25 cellular contexts compared by ENCODE assay signal in the genomic region with DNA sequence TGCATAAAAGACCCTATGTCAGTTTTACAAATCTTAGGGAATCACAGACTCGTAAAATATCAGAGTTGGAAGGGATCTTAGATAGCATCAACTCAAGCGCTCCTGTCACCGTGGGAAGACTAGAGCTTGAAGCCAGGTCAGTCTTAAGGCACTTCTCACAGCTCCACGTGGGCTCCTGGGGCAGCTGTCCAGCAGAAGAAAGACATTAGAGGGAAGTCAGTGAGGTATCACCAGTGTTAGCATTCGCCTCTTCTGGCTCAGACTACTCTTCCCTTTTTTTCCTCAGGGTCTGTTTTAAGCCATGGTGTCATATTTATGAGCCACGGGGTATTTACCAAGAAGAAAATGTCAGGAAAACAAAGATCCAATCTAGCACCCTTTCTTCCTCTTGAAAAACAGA.
"Had no signal": no experiment of that assay in that cellular context is flagged by ENCODE, and none has a peak within 500 bp of the region (broad histone marks: within the 10 kb centered on the region; RNA-seq: fewer than 3 reads in every experiment).

No MANE protein-coding gene starts in this region.

- H3K27me3 ChIP-seq: ascending aorta, breast epithelium, cardiac muscle cell, colonic mucosa, esophagus squamous epithelium, heart left ventricle had no signal

- H3K4me3 ChIP-seq: ascending aorta, breast epithelium, cardiac muscle cell, colonic mucosa, esophagus squamous epithelium, heart left ventricle had no signal

- H3K9me3 ChIP-seq: ascending aorta, breast epithelium, colonic mucosa, esophagus squamous epithelium, heart left ventricle had no signal

- H3K36me3 ChIP-seq: ascending aorta, breast epithelium, cardiac muscle cell, colonic mucosa, esophagus squamous epithelium, heart left ventricle had no signal

- H3K4me1 ChIP-seq: ascending aorta, colonic mucosa, esophagus squamous epithelium, heart left ventricle had no signal

- H3K27ac ChIP-seq: ascending aorta, breast epithelium, cardiac muscle cell, colonic mucosa, epithelial cell of prostate, esophagus squamous epithelium, heart left ventricle had no signal

- DNase-seq: activated CD4-positive, alpha-beta memory T cell treated with anti-CD3 and anti-CD28 coated beads for 36 hours; activated CD4-positive, alpha-beta T cell treated with anti-CD3 and anti-CD28 coated beads for 36 hours; activated CD4-positive, alpha-beta T cell treated with anti-CD3 and anti-CD28 coated beads, Interleukin-2, amount 10 ng/mL, durations not matched to agents 24 days and 14 days; activated CD4-positive, CD25-positive, alpha-beta regulatory T cell; activated CD4-positive, CD25-positive, alpha-beta regulatory T cell treated with anti-CD3 and anti-CD28 coated beads, Interleukin-2, amount 50 U/mL, for 72 hours; activated CD8-positive, alpha-beta memory T cell treated with anti-CD3 and anti-CD28 coated beads, Interleukin-2, amount 50 U/mL, for 48 hours; activated gamma-delta T cell; activated naive CD4-positive, alpha-beta T cell; activated naive CD4-positive, alpha-beta T cell treated with anti-CD3 and anti-CD28 coated beads, Interleukin-2, amount 10 ng/mL, durations not matched to agents 7 days and 5 days; activated naive CD8-positive, alpha-beta T cell treated with anti-CD3 and anti-CD28 coated beads, Interleukin-2, amount 10 ng/mL, durations not matched to agents 7 days and 5 days; activated T-cell treated with anti-CD3 and anti-CD28 coated beads for 4 hours; activated T-cell treated with anti-CD3 and anti-CD28 coated beads, Interleukin-2, amount 50 U/mL, for 24 hours; activated T-cell treated with anti-CD3 and anti-CD28 coated beads, Interleukin-2, amount 50 U/mL, for 72 hours; central memory CD4-positive, alpha-beta T cell; colonic mucosa; effector CD8-positive, alpha-beta T cell; esophagus squamous epithelium; heart left ventricle; T-helper 1 cell; T-helper 17 cell; T1000 had no signal
